Comparison of ENCODE assay signal across 16 cellular contexts in genomic region chr4:123869517-123870282, GRCh38.
A peak's percentile ranks its signal among the peaks of the same experiment; 100 is the strongest.
DNase-seq lines count a peak whose midpoint lies in the region; ATAC-seq, FAIRE-seq and TF ChIP-seq lines count a peak whose summit lies in the region.
"Had no signal": no experiment of that assay in that cellular context is flagged by ENCODE, and none has a peak within 500 bp of the region (broad histone marks: within the 10 kb centered on the region; RNA-seq: fewer than 3 reads in every experiment).

No MANE protein-coding gene starts in this region.

- no peak for FAIRE-seq in HepG2 (lab: Jason Lieb, UNC)
- FAIRE-seq: A549 had no signal

- H3K79me2 ChIP-seq in HepG2 (ENCODE audit: insufficient read depth, low read length) = no peaks in the 10 kb centered on the region

- H3K36me3 Mint-ChIP-seq in neural crest cell (ENCODE audit: low read depth) = peaks cover 3% of the 10 kb centered on the region
- H3K36me3 Mint-ChIP-seq: stimulated activated naive B cell treated with anti-CD40 and anti-IgM and Interleukin-4, amounts not matched to agents 10 μg/mL and 1 μg/mL and 100 μg/mL, for 72 hours had no signal

- no peak overlapping the region for H3K9ac ChIP-seq in HepG2 (ENCODE audit: insufficient read depth, low read depth, low read length)

- H3K27ac ChIP-seq in HepG2 (ENCODE audit: extremely low read length, insufficient read depth, low read length) (no peak overlapping the region), right lobe of liver (no peak overlapping the region), dorsolateral prefrontal cortex (no peak overlapping the region)
- H3K27ac ChIP-seq: A549, neutrophil had no signal

- TF ChIP-seq CTCF in HepG2 (CRISPR knock-in tag; IDR thresholded peaks at IDR 0.05) = no peak
- no peak for TF ChIP-seq CTCF in right lobe of liver (IDR thresholded peaks at IDR 0.05)
- TF ChIP-seq CTCF in neural crest cell (conservative IDR thresholded peaks at IDR 0.05) = no peak
- no peak for TF ChIP-seq CTCF in dorsolateral prefrontal cortex (IDR thresholded peaks at IDR 0.05 in 54 of 56, conservative IDR thresholded peaks at IDR 0.05 in 2 of 56; ENCODE audit: low read depth in 1 of 56, partially characterized antibody in 56 of 56)

- CTCF ChIA-PET in HepG2 (lab: Yijun Ruan, JAX; ENCODE audit: low intra/inter-chr PET ratio, low total read pairs) = no interaction called here

- H3K4me3 ChIP-seq in HepG2 (replicated peaks in 1 of 3; ENCODE audit: insufficient read depth in 1 of 3, low read depth in 2 of 3, low read length in 3 of 3) (no peak overlapping the region), right lobe of liver (no peak overlapping the region), dorsolateral prefrontal cortex (no peak overlapping the region)
- H3K4me3 ChIP-seq: A549 had no signal

- H3K36me3 ChIP-seq in HepG2 (replicated peaks in 1 of 2; ENCODE audit: control insufficient read depth in 1 of 2, insufficient read depth in 2 of 2, low read length in 2 of 2) = no peaks in the 10 kb centered on the region
- H3K36me3 ChIP-seq in right lobe of liver = no peaks in the 10 kb centered on the region
- H3K36me3 ChIP-seq: neutrophil had no signal

- 77% methylated on average over 3 of the region's 3 CpGs for WGBS in HepG2 (ENCODE audit: low lambda C conversion rate)
- 64% methylated on average over 3 of the region's 3 CpGs for WGBS in right lobe of liver (ENCODE audit: insufficient coverage, low coverage, low lambda C conversion rate, missing lambda C conversion rate)

- no peak for TF ChIP-seq RAD21 in HepG2 (CRISPR knock-in tag; IDR thresholded peaks at IDR 0.05)

- H3K27me3 Mint-ChIP-seq in neural crest cell (ENCODE audit: low read depth) = no peaks in the 10 kb centered on the region
- H3K27me3 Mint-ChIP-seq: CD4-positive, alpha-beta T cell had no signal

- DNase-seq in HepG2 (ENCODE audit: low spot score) (no peak), right lobe of liver (no peak), left cardiac atrium (no peak), neural crest cell (ENCODE audit: low read depth, low spot score) (no peak), left colon (no peak), dorsolateral prefrontal cortex (no peak)
- no peak for DNase-seq in stimulated activated CD4-positive, alpha-beta T cell treated with anti-CD3 and anti-CD28 coated beads, Interleukin-2, amount 100 ng/mL, for 24 hours
- no peak for DNase-seq in activated CD4-positive, alpha-beta T cell treated with anti-CD3 and anti-CD28 coated beads for 48 hours
- DNase-seq: activated naive CD4-positive, alpha-beta T cell treated with Interleukin-2 at 50 U/mL for 16 hours; CD4-positive, alpha-beta T cell; MM.1S; SIG-M5; stimulated activated naive B cell treated with anti-CD40 and anti-IgM and Interleukin-4, amounts not matched to agents 10 μg/mL and 1 μg/mL and 100 μg/mL, for 72 hours; T-helper 9 cell had no signal

- in situ Hi-C loops in HepG2 (cut with HindIII; ENCODE audit: extremely low pct_ligation_motif_present, low pct_unique_long_range_greater_than_20kb) = no loop called here

- TF ChIP-seq POLR2A in HepG2 (IDR thresholded peaks at IDR 0.05; ENCODE audit: insufficient read depth in 1 of 2, low read depth in 2 of 2, low read length in 2 of 2) (no peak), right lobe of liver (IDR thresholded peaks at IDR 0.05) (no peak)

- H2AFZ ChIP-seq in HepG2 (ENCODE audit: low read length) = no peak overlapping the region

- intact Hi-C loops in HepG2 (cut with micrococcal nuclease; ENCODE audit: unreplicated experiment) (no loop called here), right lobe of liver (cut with DNase I) (no loop called here), left cardiac atrium (cut with DNase I) (no loop called here), left colon (cut with DNase I, micrococcal nuclease) (no loop called here), dorsolateral prefrontal cortex (cut with DNase I) (no loop called here)

- no peaks in the 10 kb centered on the region for H4K20me1 ChIP-seq in HepG2 (ENCODE audit: insufficient read depth, low read length)

- TF ChIP-seq EP300 in HepG2 (IDR thresholded peaks at IDR 0.05; ENCODE audit: low read depth in 2 of 2, low read length in 2 of 2) (no peak), HepG2 (CRISPR knock-in tag; IDR thresholded peaks at IDR 0.05; ENCODE audit: borderline replicate concordance) (no peak)

- ATAC-seq in HepG2 (no peak; the same call in 2 of the 3 replicates), right lobe of liver (no peak), left cardiac atrium (peak; percentile 50 to 76), left colon (no peak)
- ATAC-seq: A549; stimulated activated naive B cell treated with anti-CD40 and anti-IgM and Interleukin-4, amounts not matched to agents 10 μg/mL and 1 μg/mL and 100 μg/mL, for 72 hours had no signal

- H3K27me3 ChIP-seq in HepG2 (ENCODE audit: control insufficient read depth in 1 of 2, insufficient read depth in 2 of 2, low read length in 2 of 2) (no peaks in the 10 kb centered on the region), right lobe of liver (no peaks in the 10 kb centered on the region), dorsolateral prefrontal cortex (no peaks in the 10 kb centered on the region)
- H3K27me3 ChIP-seq: neutrophil had no signal

- no TSS peak for BruUV-seq in HepG2 (replicated peaks; lab: Mats Ljungman, UMichigan)

- peak overlapping the region; percentile 34; the same call in 1 of the 2 replicates for H3K4me2 ChIP-seq in HepG2 (ENCODE audit: low read depth, low read length)
- H3K4me2 ChIP-seq: A549 had no signal

- H3K4me1 ChIP-seq in HepG2 (ENCODE audit: insufficient read depth, low read length) (peaks cover 36% of the 10 kb centered on the region), right lobe of liver (no peaks in the 10 kb centered on the region)
- H3K4me1 ChIP-seq: A549 had no signal

- H3K4me3 Mint-ChIP-seq in neural crest cell = no peak overlapping the region
- H3K4me3 Mint-ChIP-seq: CD4-positive, alpha-beta T cell; stimulated activated naive B cell treated with anti-CD40 and anti-IgM and Interleukin-4, amounts not matched to agents 10 μg/mL and 1 μg/mL and 100 μg/mL, for 72 hours had no signal

- peak overlapping the region; percentile 68 for H3K27ac Mint-ChIP-seq in neural crest cell (ENCODE audit: unreplicated experiment)
- H3K27ac Mint-ChIP-seq: CD4-positive, alpha-beta T cell; stimulated activated naive B cell treated with anti-CD40 and anti-IgM and Interleukin-4, amounts not matched to agents 10 μg/mL and 1 μg/mL and 100 μg/mL, for 72 hours had no signal

- no peaks in the 10 kb centered on the region for H3K9me3 ChIP-seq in HepG2 (ENCODE audit: low read length)
- H3K9me3 ChIP-seq in right lobe of liver = no peaks in the 10 kb centered on the region
- H3K9me3 ChIP-seq: A549, neutrophil had no signal

- no peaks in the 10 kb centered on the region for H3K9me3 Mint-ChIP-seq in neural crest cell
- H3K9me3 Mint-ChIP-seq: CD4-positive, alpha-beta T cell; stimulated activated naive B cell treated with anti-CD40 and anti-IgM and Interleukin-4, amounts not matched to agents 10 μg/mL and 1 μg/mL and 100 μg/mL, for 72 hours had no signal

- H3K4me1 Mint-ChIP-seq in neural crest cell = peaks cover 59% of the 10 kb centered on the region
- H3K4me1 Mint-ChIP-seq: stimulated activated naive B cell treated with anti-CD40 and anti-IgM and Interleukin-4, amounts not matched to agents 10 μg/mL and 1 μg/mL and 100 μg/mL, for 72 hours had no signal

- POLR2A ChIA-PET in HepG2 (lab: Yijun Ruan, JAX) = no interaction called here

TF ChIP-seq in HepG2, 621 proteins besides CTCF, POLR2A, EP300 and RAD21:
- TF ChIP-seq SRSF4 (IDR thresholded peaks at IDR 0.05; ENCODE audit: low read depth, low read length, poor library complexity, severe bottlenecking) = no peak
- TF ChIP-seq CBX2 (IDR thresholded peaks at IDR 0.05; ENCODE audit: low read depth, low read length) = no peak
- TF ChIP-seq CBX2 (CRISPR knock-in tag; IDR thresholded peaks at IDR 0.05; ENCODE audit: low read depth) = no peak
- 0 out of 2 replicates have a peak, but pooled peaks have one; percentile 28 for TF ChIP-seq ZNF558 (CRISPR knock-in tag; IDR thresholded peaks at IDR 0.05; ENCODE audit: borderline replicate concordance)
- TF ChIP-seq ZNF224 (CRISPR knock-in tag; IDR thresholded peaks at IDR 0.05) = no peak
TF ChIP-seq in HepG2: peak in this region for 1.

Comparison
In these comparisons a context has a peak if more than half of its experiments do, and no peak if none do; other contexts are left out.
1. ATAC-seq: peak in left cardiac atrium (2 of 2); none in HepG2 (single experiment), right lobe of liver (0 of 4) and left colon (single experiment).